Comparison of ENCODE assay signal across 18 cellular contexts in the genomic region with DNA sequence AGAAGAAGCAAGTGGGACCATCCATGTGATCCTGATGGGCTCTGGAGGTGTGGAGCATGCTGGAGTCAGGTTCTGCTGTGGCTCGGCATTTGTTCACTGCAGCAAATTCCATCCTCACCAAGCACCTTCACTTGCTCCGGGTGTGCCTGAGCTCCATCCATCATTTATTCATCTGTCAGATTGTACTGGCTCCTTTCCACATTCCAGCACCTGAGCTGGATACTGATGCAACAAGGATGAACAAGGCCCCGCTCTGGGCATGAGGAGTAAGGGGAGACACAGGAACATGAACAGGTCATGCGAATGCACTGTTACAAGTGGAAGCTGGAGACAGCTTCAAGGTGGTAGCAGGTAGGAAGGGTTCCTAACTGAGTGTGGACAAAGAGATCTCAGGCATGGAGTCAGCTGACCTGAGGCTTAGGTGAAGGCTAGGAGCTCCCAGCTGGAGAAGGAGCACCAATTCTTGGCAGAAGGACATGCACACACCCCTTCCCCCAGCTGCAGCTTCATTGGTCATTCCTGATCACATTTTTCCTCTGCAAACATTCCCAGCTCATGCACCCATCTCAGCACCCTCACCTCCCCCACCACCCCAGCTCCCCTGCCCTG.
DNase-seq lines count a peak whose midpoint lies in the region; ATAC-seq, FAIRE-seq and TF ChIP-seq lines count a peak whose summit lies in the region.
"Had no signal": no experiment of that assay in that cellular context is flagged by ENCODE, and none has a peak within 500 bp of the region (broad histone marks: within the 10 kb centered on the region; RNA-seq: fewer than 3 reads in every experiment).

No MANE protein-coding gene starts in this region.

- no TSS peak for BruUV-seq in IMR-90 (replicated peaks; lab: Mats Ljungman, UMichigan)
- no TSS peak for BruUV-seq in K562 (replicated peaks; lab: Mats Ljungman, UMichigan)

- CTCF ChIA-PET in IMR-90 (lab: Yijun Ruan, JAX) (interaction anchor here (1.1 kb wide), 1 partner anchor 10 kb away, joined by 4 read pairs; no protein-coding TSS in a partner anchor), K562 (lab: Yijun Ruan, JAX; ENCODE audit: low intra/inter-chr PET ratio) (no interaction called here)

- peak overlapping the region; percentile 44 for H2AK9ac ChIP-seq in IMR-90 (replicated peaks; ENCODE audit: low read depth, low read length, poor library complexity)

- no peak overlapping the region for H3K27ac ChIP-seq in IMR-90 (ENCODE audit: insufficient read depth, low read length)
- no peak overlapping the region for H3K27ac ChIP-seq in K562 (ENCODE audit: extremely low read depth, low read depth, low read length)
- H3K27ac ChIP-seq in mesenchymal stem cell (ENCODE audit: low read length, poor library complexity, severe bottlenecking) = no peak overlapping the region
- peak overlapping the region in 3 of 5 donors; percentile 64 to 83 (median 72) for H3K27ac ChIP-seq in stomach
- H3K27ac ChIP-seq: BLaER1 had no signal

- H4K91ac ChIP-seq in IMR-90 (ENCODE audit: insufficient read depth, low read depth, low read length) (no peak overlapping the region), mesenchymal stem cell (ENCODE audit: low read length) (no peak overlapping the region)

- H3K9me1 ChIP-seq in IMR-90 (ENCODE audit: insufficient read depth, low read length) (peaks cover 33% of the 10 kb centered on the region), K562 (ENCODE audit: control insufficient read depth, insufficient read depth, low read length) (no peaks in the 10 kb centered on the region)

- no peak overlapping the region for H2BK20ac ChIP-seq in IMR-90 (ENCODE audit: low read depth, low read length)

- H3K4me3 ChIP-seq in IMR-90 (ENCODE audit: insufficient read depth, low read depth, low read length) (no peak overlapping the region), K562 (no peak overlapping the region), mesenchymal stem cell (ENCODE audit: insufficient read depth in 1 of 2, low read depth in 1 of 2, low read length in 2 of 2) (no peak overlapping the region), stomach (no peak overlapping the region)
- H3K4me3 ChIP-seq: BLaER1 had no signal

- H3K4me2 ChIP-seq in IMR-90 (ENCODE audit: low read depth, low read length) (no peak overlapping the region), K562 (ENCODE audit: insufficient read depth, low read length) (no peak overlapping the region), mesenchymal stem cell (ENCODE audit: low read length, poor library complexity, severe bottlenecking) (no peak overlapping the region)
- H3K4me2 ChIP-seq: BLaER1 had no signal

- TF ChIP-seq RAD21 in IMR-90 (IDR thresholded peaks at IDR 0.05; ENCODE audit: low read length) (no peak), K562 (CRISPR knock-in tag; conservative IDR thresholded peaks at IDR 0.05 in 1 of 2, IDR thresholded peaks at IDR 0.05 in 1 of 2) (no peak)

- DNase-seq in IMR-90 (no peak), K562 (ENCODE audit: extremely low read depth in 1 of 4, low spot score in 3 of 4) (no peak), mesenchymal stem cell (no peak), stomach (no peak), NCI-H146 treated with DMSO at 0.1 percent for 48 hours (lab: John Stamatoyannopoulos, UW; ENCODE audit: unreplicated experiment) (no peak), NCI-H2081 (lab: John Stamatoyannopoulos, UW) (no peak), NCI-H1436 (lab: John Stamatoyannopoulos, UW) (no peak)
- DNase-seq: 8988T; AML-193; Caco-2; CD8-positive, alpha-beta memory T cell; DND-41; GF-D8; HCEC 1CT; HFFc6 had no signal

- intact Hi-C loops in IMR-90 (cut with micrococcal nuclease) (loop anchor here (5.0 kb wide), 1 partner anchor 132 kb away; a partner anchor contains a TSS), K562 (cut with micrococcal nuclease) (no loop called here), stomach (cut with DNase I; ENCODE audit: low total_unique reads) (no loop called here)

- H3K56ac ChIP-seq in IMR-90 (ENCODE audit: extremely low read depth, insufficient read depth, low read length) = no peak overlapping the region

- POLR2A ChIA-PET in IMR-90 (lab: Charles Lee; ENCODE audit: unreplicated experiment) = no interaction called here
- POLR2A ChIA-PET in K562 (lab: Yijun Ruan, JAX) = interaction anchor here (1.5 kb wide), 1 partner anchor 17 kb away, joined by 5 read pairs; no protein-coding TSS in a partner anchor

- H2BK120ac ChIP-seq in IMR-90 (ENCODE audit: low read depth, low read length) (no peak overlapping the region), mesenchymal stem cell (ENCODE audit: low read depth, low read length) (no peak overlapping the region)

- H2AK5ac ChIP-seq in IMR-90 (ENCODE audit: low read depth, low read length) (no peak overlapping the region; the same call in 1 of the 2 replicates), mesenchymal stem cell (ENCODE audit: low read length, severe bottlenecking) (no peak overlapping the region)

- no peak overlapping the region for H3K14ac ChIP-seq in IMR-90 (replicated peaks; ENCODE audit: low read depth, low read length)
- no peak overlapping the region for H3K14ac ChIP-seq in mesenchymal stem cell (ENCODE audit: low read length in 2 of 2)

- FAIRE-seq in K562 (lab: Jason Lieb, UNC) = no peak
- FAIRE-seq: HepG2, HTR-8/SVneo had no signal

- H3K79me2 ChIP-seq in K562 (ENCODE audit: control insufficient read depth, insufficient read depth, low read length) = no peaks in the 10 kb centered on the region

- TF ChIP-seq CTCF in IMR-90 (conservative IDR thresholded peaks at IDR 0.05; ENCODE audit: low read depth, low read length) (no peak), K562 (IDR thresholded peaks at IDR 0.05 in 2 of 3, conservative IDR thresholded peaks at IDR 0.05 in 1 of 3; ENCODE audit: insufficient read depth in 2 of 3, low read depth in 1 of 3, low read length in 3 of 3) (no peak), stomach (IDR thresholded peaks at IDR 0.05) (no peak)

- TF ChIP-seq POLR2A in IMR-90 (IDR thresholded peaks at IDR 0.05; ENCODE audit: low read depth, low read length) = no peak
- TF ChIP-seq POLR2A in K562 (conservative IDR thresholded peaks at IDR 0.05) = no peak
- no peak for TF ChIP-seq POLR2A in stomach (IDR thresholded peaks at IDR 0.05)

- H2BK15ac ChIP-seq in IMR-90 (ENCODE audit: low read depth, low read length) (peak overlapping the region; percentile 4; the same call in 1 of the 3 replicates), mesenchymal stem cell (ENCODE audit: low read depth, poor library complexity, severe bottlenecking) (no peak overlapping the region)

- H3K4me1 ChIP-seq in IMR-90 (ENCODE audit: control insufficient read depth, insufficient read depth, low read length) (peaks cover 23% of the 10 kb centered on the region), K562 (replicated peaks in 1 of 2; ENCODE audit: control insufficient read depth in 2 of 2, insufficient read depth in 2 of 2, low read length in 2 of 2) (peaks cover 9 to 17% of the 10 kb centered on the region in 2 experiments), mesenchymal stem cell (ENCODE audit: control insufficient read depth, insufficient read depth, low read depth, low read length) (peaks cover 43% of the 10 kb centered on the region), stomach (peaks cover 16 to 58% (median 40%) of the 10 kb centered on the region in 4 donors)
- H3K4me1 ChIP-seq: BLaER1, Caco-2 had no signal

- H3K9me3 ChIP-seq in IMR-90 (ENCODE audit: control insufficient read depth, insufficient read depth, low read length) (no peaks in the 10 kb centered on the region), K562 (replicated peaks; ENCODE audit: control insufficient read depth, insufficient read depth, low read depth, low read length) (no peaks in the 10 kb centered on the region), mesenchymal stem cell (ENCODE audit: control insufficient read depth, low read length) (no peaks in the 10 kb centered on the region), stomach (no peaks in the 10 kb centered on the region)
- H3K9me3 ChIP-seq: BLaER1, Caco-2 had no signal

- no peaks in the 10 kb centered on the region for H3K36me3 ChIP-seq in IMR-90 (ENCODE audit: control insufficient read depth, insufficient read depth, low read length)
- H3K36me3 ChIP-seq in K562 (ENCODE audit: control insufficient read depth, insufficient read depth, low read length) = no peaks in the 10 kb centered on the region
- no peaks in the 10 kb centered on the region for H3K36me3 ChIP-seq in mesenchymal stem cell (ENCODE audit: control insufficient read depth in 1 of 2, insufficient read depth in 2 of 2, low read depth in 1 of 2, low read length in 2 of 2)
- H3K36me3 ChIP-seq in stomach = no peaks in the 10 kb centered on the region
- H3K36me3 ChIP-seq: BLaER1 had no signal

- peak overlapping the region; percentile 10; the same call in 1 of the 2 replicates for H3K18ac ChIP-seq in IMR-90 (ENCODE audit: low read depth, low read length)
- peak overlapping the region in 1 of 2 experiments; percentile 6 for H3K18ac ChIP-seq in mesenchymal stem cell (ENCODE audit: low read depth in 1 of 2, low read length in 2 of 2)

- H3K27me3 ChIP-seq in IMR-90 (ENCODE audit: control insufficient read depth, insufficient read depth, low read length) = peaks cover 3% of the 10 kb centered on the region; the same call in 1 of the 2 replicates
- H3K27me3 ChIP-seq in K562 (ENCODE audit: control insufficient read depth in 2 of 2, insufficient read depth in 2 of 2, low read length in 2 of 2) = peaks cover 37 to 59% of the 10 kb centered on the region in 2 experiments
- H3K27me3 ChIP-seq in mesenchymal stem cell (ENCODE audit: control insufficient read depth in 1 of 2, insufficient read depth in 1 of 2, low read length in 2 of 2) = peaks cover 0 to 22% of the 10 kb centered on the region in 2 experiments
- no peaks in the 10 kb centered on the region for H3K27me3 ChIP-seq in stomach
- H3K27me3 ChIP-seq: BLaER1 had no signal

- no peak overlapping the region; the same call in 1 of the 2 replicates for H4K5ac ChIP-seq in IMR-90 (ENCODE audit: low read depth, low read length)

- H3K79me1 ChIP-seq in IMR-90 (ENCODE audit: low read depth in 1 of 2, low read length in 2 of 2) (no peaks in the 10 kb centered on the region), mesenchymal stem cell (replicated peaks; ENCODE audit: low read length, poor library complexity, severe bottlenecking) (no peaks in the 10 kb centered on the region)

- H3K9ac ChIP-seq in IMR-90 (ENCODE audit: low read depth, low read length) (no peak overlapping the region), K562 (ENCODE audit: insufficient read depth in 1 of 2, low read depth in 2 of 2, low read length in 2 of 2) (no peak overlapping the region), mesenchymal stem cell (ENCODE audit: low read length) (no peak overlapping the region)
- H3K9ac ChIP-seq: BLaER1 had no signal

- H4K20me1 ChIP-seq in IMR-90 (ENCODE audit: insufficient read depth, low read length) = peaks cover 6% of the 10 kb centered on the region; the same call in 1 of the 2 replicates
- H4K20me1 ChIP-seq in K562 (replicated peaks; ENCODE audit: control insufficient read depth, insufficient read depth, low read length) = no peaks in the 10 kb centered on the region; the same call in none of the 2 replicates
- H4K20me1 ChIP-seq: BLaER1 had no signal

- dilution Hi-C loops in IMR-90 (cut with HindIII; ENCODE audit: low sequenced_read_pairs, unreplicated experiment) = no loop called here

- H2AFZ ChIP-seq in IMR-90 (replicated peaks; ENCODE audit: low read length, poor library complexity) (no peak overlapping the region), K562 (ENCODE audit: low read depth, low read length) (no peak overlapping the region), mesenchymal stem cell (ENCODE audit: low read depth, low read length) (no peak overlapping the region)

- in situ Hi-C loops in IMR-90 (cut with MboI; ENCODE audit: low sequenced_read_pairs) (no loop called here), K562 (cut with MboI) (loop anchor here (5.0 kb wide), 1 partner anchor 262 kb away; no protein-coding TSS in a partner anchor)

- no CpG with 5 or more reads among the region's 4 CpGs for WGBS in IMR-90 (ENCODE audit: extremely low coverage in 2 of 2, insufficient read length in 1 of 2), 2 experiments
- WGBS in K562 (ENCODE audit: insufficient coverage, low coverage, missing lambda C conversion rate) = 6% methylated on average over 4 of the region's 4 CpGs
- 91% methylated on average over 4 of the region's 4 CpGs for WGBS in mesenchymal stem cell
- WGBS in stomach, 5 donors = 88 to 97% (median 93%) methylated on average over 4 of the region's 4 CpGs

- no peak overlapping the region for H4K8ac ChIP-seq in IMR-90 (ENCODE audit: low read depth in 2 of 2, low read length in 2 of 2)
- peak overlapping the region; percentile 38 for H4K8ac ChIP-seq in mesenchymal stem cell (ENCODE audit: low read length)

- ATAC-seq in IMR-90 (ENCODE audit: low read depth) (no peak), K562 (no peak)
- ATAC-seq: HepG2 had no signal

- no peak for TF ChIP-seq EP300 in K562 (IDR thresholded peaks at IDR 0.05; ENCODE audit: low read length)
- no peak for TF ChIP-seq EP300 in stomach (IDR thresholded peaks at IDR 0.05)

- peak overlapping the region in 1 of 2 experiments; percentile 45 for H2BK12ac ChIP-seq in mesenchymal stem cell (ENCODE audit: low read length in 2 of 2)

- H3K23ac ChIP-seq in IMR-90 (ENCODE audit: low read depth, low read length) (no peak overlapping the region), mesenchymal stem cell (ENCODE audit: low read length in 2 of 2) (no peak overlapping the region)

- H3K4ac ChIP-seq in IMR-90 (ENCODE audit: low read depth, low read length) = 0 out of 2 replicates have a peak overlapping the region, but pooled peaks have one; percentile 14
- H3K4ac ChIP-seq in mesenchymal stem cell (ENCODE audit: low read depth in 1 of 2, low read length in 2 of 2) = no peak overlapping the region

- H2BK5ac ChIP-seq in IMR-90 (ENCODE audit: low read depth, low read length, poor library complexity, severe bottlenecking) (no peak overlapping the region), mesenchymal stem cell (ENCODE audit: low read depth, low read length, poor library complexity, severe bottlenecking) (no peak overlapping the region)

Comparison
In these comparisons a context has a peak if more than half of its experiments do, and no peak if none do; other contexts are left out.
1. H3K27ac ChIP-seq: peak in stomach (3 of 5); none in IMR-90 (single experiment), K562 (single experiment) and mesenchymal stem cell (single experiment).